1 cellular context compared by ENCODE assay signal in genomic region chr7:101174322-101174854, GRCh38.
TF ChIP-seq lines count a peak whose summit lies in the region.

No MANE protein-coding gene starts in this region.

TF ChIP-seq in GM23338, 12 proteins besides CTCF, POLR2A, EP300 and RAD21:
- TF ChIP-seq EZH2phosphoT487 (IDR thresholded peaks at IDR 0.05; ENCODE audit: unreplicated experiment) (peak; percentile 51), POLR2AphosphoS5 (IDR thresholded peaks at IDR 0.05; ENCODE audit: low read depth) (no peak)
TF ChIP-seq in GM23338: peak in this region for 1.
